22 cellular contexts compared by ENCODE assay signal in genomic region chr16:1464894-1465566, GRCh38. TPM values are rescaled to one million over a fixed set of nuclear protein-coding genes. Genes with fewer than 3 reads are reported as not detected.
A peak's percentile ranks its signal among the peaks of the same experiment; 100 is the strongest.
DNase-seq lines count a peak whose midpoint lies in the region; ATAC-seq, FAIRE-seq and TF ChIP-seq lines count a peak whose summit lies in the region.
"Had no signal": no experiment of that assay in that cellular context is flagged by ENCODE, and none has a peak within 500 bp of the region (broad histone marks: within the 10 kb centered on the region; RNA-seq: fewer than 3 reads in every experiment).

No MANE protein-coding gene starts in this region.

- POLR2A ChIA-PET in K562 (lab: Yijun Ruan, JAX), result interaction anchor here (0.6 to 1.0 kb wide), 3 partner anchors 10 to 21 kb away, joined by 3 to 4 read pairs (median 3); no protein-coding TSS in a partner anchor

- 91% methylated on average over 23 of the region's 33 CpGs for WGBS in K562 (ENCODE audit: insufficient coverage, low coverage, missing lambda C conversion rate)

- DNase-seq in left ventricle myocardium superior (peak; percentile 16), cardiac septum (ENCODE audit: low spot score) (no peak), K562 (ENCODE audit: extremely low read depth in 1 of 4, low spot score in 3 of 4) (no peak), lower lobe of right lung (peak; percentile 35), DMS 273 (lab: John Stamatoyannopoulos, UW; ENCODE audit: unreplicated experiment) (no peak), HTR-8/SVneo (ENCODE audit: insufficient read length, low spot score) (no peak)
- no peak for DNase-seq in stimulated activated naive B cell treated with anti-CD40 and anti-IgM and Interleukin-4, amounts not matched to agents 10 μg/mL and 1 μg/mL and 100 μg/mL, for 72 hours
- DNase-seq: 8988T; C1 segment of cervical spinal cord; Caco-2; CD4-positive, alpha-beta T cell; DMS79 treated with DMSO at 0.1 percent for 48 hours; GF-D8; HCEC 1CT had no signal

- no peak for TF ChIP-seq RAD21 in K562 (CRISPR knock-in tag; conservative IDR thresholded peaks at IDR 0.05 in 1 of 2, IDR thresholded peaks at IDR 0.05 in 1 of 2)

- H3K27ac Mint-ChIP-seq in stimulated activated naive B cell treated with anti-CD40 and anti-IgM and Interleukin-4, amounts not matched to agents 10 μg/mL and 1 μg/mL and 100 μg/mL, for 72 hours, result peak overlapping the region; percentile 60
- H3K27ac Mint-ChIP-seq: CD4-positive, alpha-beta T cell; GM23338 had no signal

- CTCF ChIA-PET in K562 (lab: Yijun Ruan, JAX; ENCODE audit: low intra/inter-chr PET ratio), result no interaction called here

- H3K9me3 Mint-ChIP-seq in stimulated activated naive B cell treated with anti-CD40 and anti-IgM and Interleukin-4, amounts not matched to agents 10 μg/mL and 1 μg/mL and 100 μg/mL, for 72 hours, result no peaks in the 10 kb centered on the region
- H3K9me3 Mint-ChIP-seq: CD4-positive, alpha-beta T cell; GM23338; IgD-negative memory B cell had no signal

- H3K4me1 ChIP-seq in K562 (replicated peaks in 1 of 2; ENCODE audit: control insufficient read depth in 2 of 2, insufficient read depth in 2 of 2, low read length in 2 of 2) (peaks cover 0 to 39% of the 10 kb centered on the region in 2 experiments; a peak in 3 of 5 replicates), lower lobe of right lung (peaks cover under 1% of the 10 kb centered on the region)
- H3K4me1 ChIP-seq: Caco-2 had no signal

- H3K4me3 ChIP-seq in K562 (no peak overlapping the region), lower lobe of right lung (no peak overlapping the region)
- H3K4me3 ChIP-seq: GM23338 had no signal

- peaks cover 8% of the 10 kb centered on the region; the same call in 1 of the 2 replicates for H4K20me1 ChIP-seq in K562 (replicated peaks; ENCODE audit: control insufficient read depth, insufficient read depth, low read length)

- BruUV-seq in K562 (replicated peaks; lab: Mats Ljungman, UMichigan), result no TSS peak

- in situ Hi-C loops in K562 (cut with MboI), result no loop called here

- H3K27me3 ChIP-seq in K562 (ENCODE audit: control insufficient read depth in 2 of 2, insufficient read depth in 2 of 2, low read length in 2 of 2), result no peaks in the 10 kb centered on the region
- no peaks in the 10 kb centered on the region for H3K27me3 ChIP-seq in lower lobe of right lung (ENCODE audit: low read depth)

- intact Hi-C loops in left ventricle myocardium superior (cut with micrococcal nuclease), result no loop called here
- intact Hi-C loops in cardiac septum (cut with DNase I), result no loop called here
- intact Hi-C loops in K562 (cut with micrococcal nuclease), result no loop called here
- intact Hi-C loops in lower lobe of right lung (cut with DNase I), result no loop called here

- H2AFZ ChIP-seq in K562 (ENCODE audit: low read depth, low read length), result no peak overlapping the region
- H2AFZ ChIP-seq: GM23338 had no signal

- H3K4me2 ChIP-seq in K562 (ENCODE audit: insufficient read depth, low read length), result no peak overlapping the region
- H3K4me2 ChIP-seq: GM23338 had no signal

- ATAC-seq in left ventricle myocardium superior, result no peak
- no peak for ATAC-seq in K562
- no peak for ATAC-seq in lower lobe of right lung
- no peak for ATAC-seq in stimulated activated naive B cell treated with anti-CD40 and anti-IgM and Interleukin-4, amounts not matched to agents 10 μg/mL and 1 μg/mL and 100 μg/mL, for 72 hours (replicated peaks)
- no peak for ATAC-seq in HG02981 (IDR thresholded peaks at IDR 0.05; ENCODE audit: unreplicated experiment)
- ATAC-seq: GM23338, HepG2 had no signal

- peaks cover 2% of the 10 kb centered on the region for H3K9me1 ChIP-seq in K562 (ENCODE audit: control insufficient read depth, insufficient read depth, low read length)

- peaks cover 18 to 39% of the 10 kb centered on the region in 2 donors for H3K36me3 Mint-ChIP-seq in stimulated activated naive B cell treated with anti-CD40 and anti-IgM and Interleukin-4, amounts not matched to agents 10 μg/mL and 1 μg/mL and 100 μg/mL, for 72 hours
- H3K36me3 Mint-ChIP-seq: IgD-negative memory B cell had no signal

- H3K36me3 ChIP-seq in K562 (ENCODE audit: control insufficient read depth, insufficient read depth, low read length) (peaks cover 32% of the 10 kb centered on the region; the same call in 1 of the 3 replicates), lower lobe of right lung (peaks cover 39% of the 10 kb centered on the region)

- peaks cover 17 to 23% of the 10 kb centered on the region in 2 donors for H3K4me1 Mint-ChIP-seq in stimulated activated naive B cell treated with anti-CD40 and anti-IgM and Interleukin-4, amounts not matched to agents 10 μg/mL and 1 μg/mL and 100 μg/mL, for 72 hours

- TF ChIP-seq CTCF in K562 (IDR thresholded peaks at IDR 0.05 in 2 of 3, conservative IDR thresholded peaks at IDR 0.05 in 1 of 3; ENCODE audit: insufficient read depth in 2 of 3, low read depth in 1 of 3, low read length in 3 of 3), result no peak
- TF ChIP-seq CTCF in lower lobe of right lung (IDR thresholded peaks at IDR 0.05), result no peak

- H3K9me3 ChIP-seq in K562 (replicated peaks; ENCODE audit: control insufficient read depth, insufficient read depth, low read depth, low read length) (no peaks in the 10 kb centered on the region), lower lobe of right lung (no peaks in the 10 kb centered on the region)
- H3K9me3 ChIP-seq: Caco-2 had no signal

- peak overlapping the region in 1 of 2 experiments; percentile 45; a peak in 1 of 4 replicates for H3K9ac ChIP-seq in K562 (ENCODE audit: insufficient read depth in 1 of 2, low read depth in 2 of 2, low read length in 2 of 2)

- FAIRE-seq in K562 (lab: Jason Lieb, UNC) (no peak), HTR-8/SVneo (lab: Jason Lieb, UNC) (no peak)
- FAIRE-seq: D721Med, H54, HepG2 had no signal

- H3K27me3 Mint-ChIP-seq in stimulated activated naive B cell treated with anti-CD40 and anti-IgM and Interleukin-4, amounts not matched to agents 10 μg/mL and 1 μg/mL and 100 μg/mL, for 72 hours, result no peaks in the 10 kb centered on the region
- H3K27me3 Mint-ChIP-seq: CD4-positive, alpha-beta T cell; IgD-negative memory B cell had no signal

- TF ChIP-seq EP300 in K562 (IDR thresholded peaks at IDR 0.05; ENCODE audit: low read length), result no peak

- no peak overlapping the region for H3K4me3 Mint-ChIP-seq in stimulated activated naive B cell treated with anti-CD40 and anti-IgM and Interleukin-4, amounts not matched to agents 10 μg/mL and 1 μg/mL and 100 μg/mL, for 72 hours
- H3K4me3 Mint-ChIP-seq: CD4-positive, alpha-beta T cell; GM23338 had no signal

- H3K27ac ChIP-seq in K562 (ENCODE audit: extremely low read depth, low read depth, low read length) (no peak overlapping the region), lower lobe of right lung (no peak overlapping the region)

- no peak for TF ChIP-seq POLR2A in K562 (conservative IDR thresholded peaks at IDR 0.05)

- peaks cover 33% of the 10 kb centered on the region for H3K79me2 ChIP-seq in K562 (ENCODE audit: control insufficient read depth, insufficient read depth, low read length)

RNA-seq across cellular contexts. Expression of gene CLCN7, which starts 9.8 kb away (rescaled TPM):
- 53.2 TPM for total RNA-seq in left ventricle myocardium superior
- total RNA-seq in cardiac septum, result 39.8 TPM
- total RNA-seq in K562 (2011; cell fraction: chromatin; rRNA removed; ENCODE audit: low replicate concordance), result 211 and 640 TPM in 2 replicates
- 395 and 397 TPM in 2 replicates for total RNA-seq in K562 (2011; cell fraction: nucleolus; rRNA removed)
- total RNA-seq in K562 (2011; cell fraction: nucleoplasm; rRNA removed), result 230 and 249 TPM in 2 replicates
- total RNA-seq in K562 (2014; rRNA removed), result 56.3 and 60.8 TPM in 2 replicates
- total RNA-seq in K562 (2014; rRNA removed; fragmentation: Illumina TruSeq; extraction: Trizol), result 8.4 and 10.7 TPM in 2 replicates
- total RNA-seq in K562 (2015; rRNA removed; fragmentation: Illumina TruSeq; extraction: Trizol), result 19.6 and 22.4 TPM in 2 replicates
- total RNA-seq in K562 (2021), result 85.3 and 97.0 TPM in 2 replicates
- polyA plus RNA-seq in K562 (2011; rRNA removed), result 18.2 and 29.5 TPM in 2 replicates
- polyA plus RNA-seq in K562 (2011; cell fraction: cytosol; rRNA removed), result 15.2 and 41.1 TPM in 2 replicates
- polyA plus RNA-seq in K562 (2011; cell fraction: nucleus; rRNA removed), result 239 and 402 TPM in 2 replicates
- polyA plus RNA-seq in K562 (2012), result 92.4 and 190 TPM in 2 replicates
- 18.7 and 39.3 TPM in 2 replicates for polyA plus RNA-seq in K562 (2014; fragmentation: Illumina TruSeq; extraction: Trizol)
- under 1 TPM; 0.06 TPM for polyA plus RNA-seq in K562 (2014; fragmentation: Nextera tagmentation; extraction: Ambion mirVana)
- 81.5 and 126 TPM in 2 replicates for polyA plus RNA-seq in K562 (2014; rRNA removed)
- polyA minus RNA-seq in K562 (2011; rRNA and poly(A)+ RNA removed), result 9.3 and 23.0 TPM in 2 replicates
- 19.6 and 27.9 TPM in 2 replicates for polyA minus RNA-seq in K562 (2011; cell fraction: cytosol; rRNA and poly(A)+ RNA removed)
- polyA minus RNA-seq in K562 (2011; cell fraction: nucleus; rRNA and poly(A)+ RNA removed), result 70.2 and 71.9 TPM in 2 replicates
- 146 TPM for total RNA-seq in lower lobe of right lung

RNA-seq across cellular contexts. Expression of gene CCDC154, which starts 20.7 kb away (rescaled TPM):
- 1.6 TPM for total RNA-seq in left ventricle myocardium superior
- 0.94 TPM for total RNA-seq in cardiac septum
- total RNA-seq in K562 (2011; cell fraction: chromatin; rRNA removed; ENCODE audit: low replicate concordance), result 1.2 and 4.8 TPM in 2 replicates
- 2.5 and 3.0 TPM in 2 replicates for total RNA-seq in K562 (2011; cell fraction: nucleolus; rRNA removed)
- total RNA-seq in K562 (2011; cell fraction: nucleoplasm; rRNA removed), result 1.5 and 2.7 TPM in 2 replicates
- 0.04 TPM in 1 of 2 replicates, not detected in the other for total RNA-seq in K562 (2014; rRNA removed)
- not detected in 2 replicates for total RNA-seq in K562 (2014; rRNA removed; fragmentation: Illumina TruSeq; extraction: Trizol)
- 0.18 TPM in 1 of 2 replicates, not detected in the other for total RNA-seq in K562 (2015; rRNA removed; fragmentation: Illumina TruSeq; extraction: Trizol)
- 0.22 and 0.42 TPM in 2 replicates for total RNA-seq in K562 (2021)
- 0.15 and 0.19 TPM in 2 replicates for polyA plus RNA-seq in K562 (2011; rRNA removed)
- polyA plus RNA-seq in K562 (2011; cell fraction: cytosol; rRNA removed), result 0.04 TPM in 1 of 2 replicates, not detected in the other
- 1.1 and 2.4 TPM in 2 replicates for polyA plus RNA-seq in K562 (2011; cell fraction: nucleus; rRNA removed)
- polyA plus RNA-seq in K562 (2012), result 0.39 and 4.2 TPM in 2 replicates
- polyA plus RNA-seq in K562 (2014; fragmentation: Illumina TruSeq; extraction: Trizol), result not detected in 2 replicates
- polyA plus RNA-seq in K562 (2014; fragmentation: Nextera tagmentation; extraction: Ambion mirVana), result not detected
- polyA plus RNA-seq in K562 (2014; rRNA removed), result 0.03 and 1.4 TPM in 2 replicates
- polyA minus RNA-seq in K562 (2011; rRNA and poly(A)+ RNA removed), result not detected in 2 replicates
- not detected in 2 replicates for polyA minus RNA-seq in K562 (2011; cell fraction: cytosol; rRNA and poly(A)+ RNA removed)
- polyA minus RNA-seq in K562 (2011; cell fraction: nucleus; rRNA and poly(A)+ RNA removed), result 0.33 and 0.54 TPM in 2 replicates
- 3.1 TPM for total RNA-seq in lower lobe of right lung
- total RNA-seq: GM23338 had no signal

RNA-seq across cellular contexts. Expression of gene PTX4, which starts 23.7 kb away (rescaled TPM):
- total RNA-seq in left ventricle myocardium superior, result not detected
- not detected for total RNA-seq in cardiac septum
- total RNA-seq in K562 (2011; cell fraction: chromatin; rRNA removed; ENCODE audit: low replicate concordance), result not detected in 2 replicates
- total RNA-seq in K562 (2011; cell fraction: nucleolus; rRNA removed), result not detected in 2 replicates
- total RNA-seq in K562 (2011; cell fraction: nucleoplasm; rRNA removed), result not detected in 2 replicates
- not detected in 2 replicates for total RNA-seq in K562 (2014; rRNA removed)
- total RNA-seq in K562 (2014; rRNA removed; fragmentation: Illumina TruSeq; extraction: Trizol), result not detected in 2 replicates
- not detected in 2 replicates for total RNA-seq in K562 (2015; rRNA removed; fragmentation: Illumina TruSeq; extraction: Trizol)
- 0.11 and 0.38 TPM in 2 replicates for total RNA-seq in K562 (2021)
- not detected in 2 replicates for polyA plus RNA-seq in K562 (2011; rRNA removed)
- polyA plus RNA-seq in K562 (2011; cell fraction: cytosol; rRNA removed), result 0.07 TPM in 1 of 2 replicates, not detected in the other
- polyA plus RNA-seq in K562 (2011; cell fraction: nucleus; rRNA removed), result 0.09 TPM in 1 of 2 replicates, not detected in the other
- polyA plus RNA-seq in K562 (2012), result not detected in 2 replicates
- not detected in 2 replicates for polyA plus RNA-seq in K562 (2014; fragmentation: Illumina TruSeq; extraction: Trizol)
- polyA plus RNA-seq in K562 (2014; fragmentation: Nextera tagmentation; extraction: Ambion mirVana), result not detected
- not detected in 2 replicates for polyA plus RNA-seq in K562 (2014; rRNA removed)
- not detected in 2 replicates for polyA minus RNA-seq in K562 (2011; rRNA and poly(A)+ RNA removed)
- polyA minus RNA-seq in K562 (2011; cell fraction: cytosol; rRNA and poly(A)+ RNA removed), result not detected in 2 replicates
- polyA minus RNA-seq in K562 (2011; cell fraction: nucleus; rRNA and poly(A)+ RNA removed), result not detected in 2 replicates
- not detected for total RNA-seq in lower lobe of right lung
- total RNA-seq: A673; Caco-2; CD4-positive, alpha-beta T cell; GM23338; HepG2 had no signal
- polyA plus RNA-seq: AG04450, GM23338, IgD-negative memory B cell had no signal

RNA-seq across cellular contexts. Expression of gene TELO2, which starts 28.1 kb away (rescaled TPM):
- total RNA-seq in left ventricle myocardium superior, result 21.6 TPM
- total RNA-seq in cardiac septum, result 17.7 TPM
- 105 and 266 TPM in 2 replicates for total RNA-seq in K562 (2011; cell fraction: chromatin; rRNA removed; ENCODE audit: low replicate concordance)
- 180 and 212 TPM in 2 replicates for total RNA-seq in K562 (2011; cell fraction: nucleolus; rRNA removed)
- 109 and 112 TPM in 2 replicates for total RNA-seq in K562 (2011; cell fraction: nucleoplasm; rRNA removed)
- total RNA-seq in K562 (2014; rRNA removed), result 35.1 and 47.4 TPM in 2 replicates
- 1.7 and 3.0 TPM in 2 replicates for total RNA-seq in K562 (2014; rRNA removed; fragmentation: Illumina TruSeq; extraction: Trizol)
- total RNA-seq in K562 (2015; rRNA removed; fragmentation: Illumina TruSeq; extraction: Trizol), result 21.2 and 21.9 TPM in 2 replicates
- 77.4 and 91.8 TPM in 2 replicates for total RNA-seq in K562 (2021)
- 14.5 and 24.6 TPM in 2 replicates for polyA plus RNA-seq in K562 (2011; rRNA removed)
- 19.9 and 53.3 TPM in 2 replicates for polyA plus RNA-seq in K562 (2011; cell fraction: cytosol; rRNA removed)
- 229 and 359 TPM in 2 replicates for polyA plus RNA-seq in K562 (2011; cell fraction: nucleus; rRNA removed)
- 48.2 and 53.0 TPM in 2 replicates for polyA plus RNA-seq in K562 (2012)
- 8.2 and 29.3 TPM in 2 replicates for polyA plus RNA-seq in K562 (2014; fragmentation: Illumina TruSeq; extraction: Trizol)
- 1 to 10 TPM in 1 of 2 experiments, under 1 TPM in 1; 0.51 to 1.4 TPM for polyA plus RNA-seq in K562 (2014; fragmentation: Nextera tagmentation; extraction: Ambion mirVana)
- 60.2 and 63.2 TPM in 2 replicates for polyA plus RNA-seq in K562 (2014; rRNA removed)
- 5.7 and 6.3 TPM in 2 replicates for polyA minus RNA-seq in K562 (2011; rRNA and poly(A)+ RNA removed)
- 24.3 and 30.0 TPM in 2 replicates for polyA minus RNA-seq in K562 (2011; cell fraction: cytosol; rRNA and poly(A)+ RNA removed)
- polyA minus RNA-seq in K562 (2011; cell fraction: nucleus; rRNA and poly(A)+ RNA removed), result 48.3 and 54.8 TPM in 2 replicates
- total RNA-seq in lower lobe of right lung, result 27.5 TPM

RNA-seq across cellular contexts. Expression of gene PERCC1, which starts 34.2 kb away (rescaled TPM):
- total RNA-seq in left ventricle myocardium superior, result 0.27 TPM
- total RNA-seq in cardiac septum, result not detected
- total RNA-seq in K562 (2011; cell fraction: chromatin; rRNA removed; ENCODE audit: low replicate concordance), result not detected in 2 replicates
- total RNA-seq in K562 (2011; cell fraction: nucleolus; rRNA removed), result not detected in 2 replicates
- total RNA-seq in K562 (2011; cell fraction: nucleoplasm; rRNA removed), result not detected in 2 replicates
- total RNA-seq in K562 (2014; rRNA removed), result not detected in 2 replicates
- not detected in 2 replicates for total RNA-seq in K562 (2014; rRNA removed; fragmentation: Illumina TruSeq; extraction: Trizol)
- total RNA-seq in K562 (2015; rRNA removed; fragmentation: Illumina TruSeq; extraction: Trizol), result not detected in 2 replicates
- not detected in 2 replicates for total RNA-seq in K562 (2021)
- polyA plus RNA-seq in K562 (2011; rRNA removed), result not detected in 2 replicates
- not detected in 2 replicates for polyA plus RNA-seq in K562 (2011; cell fraction: cytosol; rRNA removed)
- not detected in 2 replicates for polyA plus RNA-seq in K562 (2011; cell fraction: nucleus; rRNA removed)
- not detected in 2 replicates for polyA plus RNA-seq in K562 (2012)
- not detected in 2 replicates for polyA plus RNA-seq in K562 (2014; fragmentation: Illumina TruSeq; extraction: Trizol)
- polyA plus RNA-seq in K562 (2014; fragmentation: Nextera tagmentation; extraction: Ambion mirVana), result not detected
- polyA plus RNA-seq in K562 (2014; rRNA removed), result not detected in 2 replicates
- not detected in 2 replicates for polyA minus RNA-seq in K562 (2011; rRNA and poly(A)+ RNA removed)
- not detected in 2 replicates for polyA minus RNA-seq in K562 (2011; cell fraction: cytosol; rRNA and poly(A)+ RNA removed)
- not detected in 2 replicates for polyA minus RNA-seq in K562 (2011; cell fraction: nucleus; rRNA and poly(A)+ RNA removed)
- not detected for total RNA-seq in lower lobe of right lung
- total RNA-seq: A673, GM23338 had no signal
- polyA plus RNA-seq: AG04450, GM23338, HepG2, IgD-negative memory B cell had no signal

Comparison
In these comparisons a context has a peak if more than half of its experiments do, and no peak if none do; other contexts are left out.
1. DNase-seq: peak in left ventricle myocardium superior (single experiment) and lower lobe of right lung (single experiment); none in cardiac septum (single experiment), K562 (0 of 4), stimulated activated naive B cell treated with anti-CD40 and anti-IgM and Interleukin-4, amounts not matched to agents 10 μg/mL and 1 μg/mL and 100 μg/mL, for 72 hours (single experiment), DMS 273 (single experiment) and HTR-8/SVneo (single experiment).